In genomic region chr4:34105311-34105710, GRCh38 we compare ENCODE assay signal across 24 cellular contexts.
"Had no signal": no experiment of that assay in that cellular context is flagged by ENCODE, and none has a peak within 500 bp of the region (broad histone marks: within the 10 kb centered on the region; RNA-seq: fewer than 3 reads in every experiment).

No MANE protein-coding gene starts in this region.

- H3K27ac ChIP-seq: epithelial cell of prostate, neutrophil, skin epidermis had no signal

- H3K27ac Mint-ChIP-seq: activated B cell treated with CpG ODN at 0.5 μM for 24 hours; activated CD8-positive, alpha-beta T cell treated with anti-CD3 and anti-CD28 coated beads, Interleukin-2, amount 10 ng/mL, durations not matched to agents 7 days and 5 days; activated naive CD4-positive, alpha-beta T cell treated with anti-CD3 and anti-CD28 coated beads, Interleukin-2, amount 50 U/mL, for 24 hours; brain; effector memory CD8-positive, alpha-beta T cell; natural killer cell; type B pancreatic cell had no signal

- H3K36me3 ChIP-seq: neutrophil had no signal

- H3K27me3 Mint-ChIP-seq: activated B cell treated with CpG ODN at 0.5 μM for 24 hours; activated naive CD4-positive, alpha-beta T cell treated with anti-CD3 and anti-CD28 coated beads, Interleukin-2, amount 50 U/mL, for 24 hours; brain; effector memory CD8-positive, alpha-beta T cell; type B pancreatic cell had no signal

- H3K4me1 Mint-ChIP-seq: activated B cell treated with CpG ODN at 0.5 μM for 24 hours; activated naive CD4-positive, alpha-beta T cell treated with anti-CD3 and anti-CD28 coated beads, Interleukin-2, amount 50 U/mL, for 24 hours; brain; natural killer cell had no signal

- H3K4me3 Mint-ChIP-seq: activated B cell treated with CpG ODN at 0.5 μM for 24 hours; activated CD8-positive, alpha-beta T cell treated with anti-CD3 and anti-CD28 coated beads, Interleukin-2, amount 10 ng/mL, durations not matched to agents 7 days and 5 days; activated naive CD4-positive, alpha-beta T cell treated with anti-CD3 and anti-CD28 coated beads, Interleukin-2, amount 50 U/mL, for 24 hours; brain; effector memory CD8-positive, alpha-beta T cell; natural killer cell; type B pancreatic cell had no signal

- H3K27me3 ChIP-seq: neutrophil had no signal

- H3K4me3 ChIP-seq: skin epidermis had no signal

- H3K9me3 Mint-ChIP-seq: activated B cell treated with CpG ODN at 0.5 μM for 24 hours; activated naive CD4-positive, alpha-beta T cell treated with anti-CD3 and anti-CD28 coated beads, Interleukin-2, amount 50 U/mL, for 24 hours; brain; type B pancreatic cell had no signal

- DNase-seq: activated B cell treated with CpG ODN at 0.5 μM for 24 hours; activated CD4-positive, alpha-beta T cell treated with anti-CD3 and anti-CD28 coated beads for 48 hours; activated CD8-positive, alpha-beta memory T cell treated with anti-CD3 and anti-CD28 coated beads, Interleukin-2, amount 50 U/mL, for 4 hours; activated CD8-positive, alpha-beta T cell treated with anti-CD3 and anti-CD28 coated beads, Interleukin-2, amount 10 ng/mL, durations not matched to agents 7 days and 5 days; activated effector memory CD4-positive, alpha-beta T cell treated with anti-CD3 and anti-CD28 coated beads, Interleukin-2, amount 50 U/mL, for 16 hours; activated T-cell treated with anti-CD3 and anti-CD28 coated beads, Interleukin-2, amount 50 U/mL, for 48 hours; amniotic stem cell; dermis blood vessel endothelial cell; effector memory CD8-positive, alpha-beta T cell; glutamatergic neuron; kidney glomerular epithelial cell; left ventricle myocardium superior; mesenchymal stem cell; natural killer cell; stimulated activated CD4-positive, alpha-beta T cell treated with anti-CD3 and anti-CD28 coated beads, Interleukin-15, amount 100 ng/mL, for 24 hours; stimulated activated CD4-positive, alpha-beta T cell treated with anti-CD3 and anti-CD28 coated beads, Interleukin-4, amount 100 ng/mL, for 1 hour; stimulated activated naive CD4-positive, alpha-beta T cell treated with Interleukin-2 at 50 U/mL for 16 hours; T-helper 2 cell had no signal

- H3K9me3 ChIP-seq: neutrophil had no signal

- H3K36me3 Mint-ChIP-seq: activated naive CD4-positive, alpha-beta T cell treated with anti-CD3 and anti-CD28 coated beads, Interleukin-2, amount 50 U/mL, for 24 hours; brain; natural killer cell; type B pancreatic cell had no signal
